9 cellular contexts compared by ENCODE assay signal in the genomic region with DNA sequence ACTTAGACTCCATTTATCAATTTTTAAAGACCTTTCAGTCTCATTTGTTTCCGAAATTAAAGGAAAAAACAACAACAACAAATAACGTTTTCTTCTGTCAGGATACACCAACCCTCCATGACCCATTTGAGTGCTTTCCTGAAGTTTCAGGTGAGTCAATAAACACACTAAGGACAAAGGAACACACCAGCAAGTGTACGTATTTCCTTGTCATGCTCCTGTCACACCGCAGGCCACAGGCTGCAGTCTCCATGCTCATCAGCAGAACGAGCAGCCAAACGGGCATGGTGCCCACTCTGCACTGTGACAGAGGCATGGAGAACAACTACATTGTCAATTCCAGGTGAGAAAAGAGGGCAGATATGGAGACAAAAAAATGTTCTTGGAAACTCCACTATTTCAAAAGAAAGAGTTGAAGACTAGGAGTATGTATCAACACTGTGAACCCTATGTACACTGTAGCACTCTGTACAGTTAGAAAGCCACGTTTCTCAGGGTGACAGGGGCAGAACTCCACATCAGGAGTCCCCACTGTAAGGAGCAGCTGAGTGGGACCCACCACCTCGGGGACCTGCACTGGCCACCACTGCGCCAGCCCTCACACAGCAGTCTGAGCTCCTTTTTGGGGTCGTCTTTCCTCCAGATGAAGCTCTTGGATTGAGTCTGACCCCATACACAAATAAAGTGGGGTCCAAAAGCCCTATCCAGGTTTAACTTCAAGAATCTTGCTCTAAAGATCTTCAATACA. TPM values are rescaled to one million over a fixed set of nuclear protein-coding genes. Genes with fewer than 3 reads are reported as not detected.
DNase-seq lines count a peak whose midpoint lies in the region; ATAC-seq, FAIRE-seq and TF ChIP-seq lines count a peak whose summit lies in the region.
"Had no signal": no experiment of that assay in that cellular context is flagged by ENCODE, and none has a peak within 500 bp of the region (broad histone marks: within the 10 kb centered on the region; RNA-seq: fewer than 3 reads in every experiment).

No MANE protein-coding gene starts in this region.

- H3K27ac ChIP-seq in CD4-positive, CD25-positive, alpha-beta regulatory T cell (ENCODE audit: insufficient read depth, low read length, poor library complexity, severe bottlenecking), result peak overlapping the region; percentile 67
- H3K27ac ChIP-seq in RWPE2 (ENCODE audit: poor library complexity, severe bottlenecking) (peak overlapping the region; percentile 93), endothelial cell of umbilical vein (ENCODE audit: insufficient read depth, low read depth, low read length) (peak overlapping the region; percentile 97)

- no peaks in the 10 kb centered on the region for H3K9me3 Mint-ChIP-seq in CD4-positive, CD25-positive, alpha-beta regulatory T cell
- no peaks in the 10 kb centered on the region for H3K9me3 Mint-ChIP-seq in nephron

- BruUV-seq in endothelial cell of umbilical vein (replicated peaks; lab: Mats Ljungman, UMichigan), result no TSS peak

- peaks cover 26 to 86% (median 64%) of the 10 kb centered on the region in 4 donors for H3K4me1 Mint-ChIP-seq in CD4-positive, CD25-positive, alpha-beta regulatory T cell
- H3K4me1 Mint-ChIP-seq in nephron, result peaks cover 70% of the 10 kb centered on the region

- H3K36me3 ChIP-seq in CD4-positive, CD25-positive, alpha-beta regulatory T cell (ENCODE audit: control insufficient read depth, insufficient read depth, low read length), result peaks cover 8% of the 10 kb centered on the region
- H3K36me3 ChIP-seq in RWPE2 (ENCODE audit: low read depth), result peaks cover 21% of the 10 kb centered on the region
- H3K36me3 ChIP-seq in endothelial cell of umbilical vein (ENCODE audit: control insufficient read depth in 2 of 2, extremely low read depth in 1 of 2, insufficient read depth in 2 of 2, low read length in 2 of 2), result peaks cover 2% of the 10 kb centered on the region in 2 experiments

- H3K9me1 ChIP-seq in endothelial cell of umbilical vein (replicated peaks; ENCODE audit: control insufficient read depth, extremely low read depth, insufficient read depth, low read length), result no peaks in the 10 kb centered on the region

- no peaks in the 10 kb centered on the region for H4K20me1 ChIP-seq in endothelial cell of umbilical vein (replicated peaks; ENCODE audit: control insufficient read depth, extremely low read depth, insufficient read depth, low read length)

- peaks cover 85% of the 10 kb centered on the region for H3K4me1 ChIP-seq in CD4-positive, CD25-positive, alpha-beta regulatory T cell (ENCODE audit: control insufficient read depth, insufficient read depth, low read length, poor library complexity, severe bottlenecking)
- H3K4me1 ChIP-seq in RWPE2 (ENCODE audit: insufficient read depth, poor library complexity, severe bottlenecking) (peaks cover 58% of the 10 kb centered on the region), endothelial cell of umbilical vein (ENCODE audit: control insufficient read depth, extremely low read depth, insufficient read depth, low read length) (peaks cover 77% of the 10 kb centered on the region)

- no peak for DNase-seq in CD4-positive, CD25-positive, alpha-beta regulatory T cell
- no peak for DNase-seq in RWPE2 (ENCODE audit: low spot score)
- peak; percentile 57 for DNase-seq in endothelial cell of umbilical vein (ENCODE audit: low read depth, low spot score)
- no peak for DNase-seq in GM19239 (ENCODE audit: insufficient read length, low spot score)
- no peak for DNase-seq in effector CD8-positive, alpha-beta T cell (lab: John Stamatoyannopoulos, UW)

- TF ChIP-seq CTCF in RWPE2 (IDR thresholded peaks at IDR 0.05; ENCODE audit: poor library complexity, severe bottlenecking) (no peak), endothelial cell of umbilical vein (IDR thresholded peaks at IDR 0.05; ENCODE audit: extremely low read depth in 1 of 2, insufficient read depth in 1 of 2, low read depth in 1 of 2, low read length in 2 of 2) (no peak), nephron (IDR thresholded peaks at IDR 0.05; ENCODE audit: unreplicated experiment in 3 of 3) (no peak)

- no peaks in the 10 kb centered on the region for H3K9me3 ChIP-seq in CD4-positive, CD25-positive, alpha-beta regulatory T cell (ENCODE audit: control insufficient read depth in 2 of 2, low read length in 2 of 2)
- H3K9me3 ChIP-seq in RWPE2 (ENCODE audit: severe bottlenecking) (no peaks in the 10 kb centered on the region), endothelial cell of umbilical vein (replicated peaks; ENCODE audit: control insufficient read depth, insufficient read depth, low read length) (no peaks in the 10 kb centered on the region)

- H3K79me2 ChIP-seq in endothelial cell of umbilical vein (ENCODE audit: control insufficient read depth, insufficient read depth, low read length), result peaks cover 68% of the 10 kb centered on the region

- peak overlapping the region; percentile 86 to 99 (median 94) for H3K4me3 Mint-ChIP-seq in CD4-positive, CD25-positive, alpha-beta regulatory T cell
- peak overlapping the region; percentile 94 to 99 (median 96) for H3K4me3 Mint-ChIP-seq in nephron

- dilution Hi-C loops in endothelial cell of umbilical vein (cut with MboI; ENCODE audit: extremely low pct_ligation_motif_present, low sequenced_read_pairs), result no loop called here

- H3K27ac Mint-ChIP-seq in CD4-positive, CD25-positive, alpha-beta regulatory T cell, result peak overlapping the region; percentile 89 to 95 (median 92)
- peak overlapping the region; percentile 82 to 95 (median 94) for H3K27ac Mint-ChIP-seq in nephron

- CTCF ChIA-PET in endothelial cell of umbilical vein (lab: Charles Lee), result interaction anchor here (0.7 kb wide), 1 partner anchor 61 kb away, joined by 3 read pairs; no protein-coding TSS in a partner anchor

- no peak for TF ChIP-seq POLR2A in endothelial cell of umbilical vein (IDR thresholded peaks at IDR 0.05; ENCODE audit: low read depth, low read length)

- intact Hi-C loops in endothelial cell of umbilical vein (cut with micrococcal nuclease), result loop anchor here (1.0 to 5.0 kb wide), 2 partner anchors 40 to 261 kb away; no protein-coding TSS in a partner anchor

- H3K4me3 ChIP-seq in CD4-positive, CD25-positive, alpha-beta regulatory T cell (ENCODE audit: low read depth, low read length), result peak overlapping the region; percentile 85
- H3K4me3 ChIP-seq in RWPE2 (ENCODE audit: severe bottlenecking), result no peak overlapping the region
- H3K4me3 ChIP-seq in endothelial cell of umbilical vein (replicated peaks in 1 of 3; ENCODE audit: insufficient read depth in 1 of 3, low read depth in 1 of 3, low read length in 3 of 3), result peak overlapping the region in 2 of 3 experiments; percentile 3 to 83

- H3K9ac ChIP-seq in endothelial cell of umbilical vein (replicated peaks; ENCODE audit: extremely low read depth, insufficient read depth, low read length), result peak overlapping the region; percentile 83

- no peaks in the 10 kb centered on the region for H3K27me3 ChIP-seq in CD4-positive, CD25-positive, alpha-beta regulatory T cell (ENCODE audit: control insufficient read depth, insufficient read depth, low read length)
- H3K27me3 ChIP-seq in RWPE2 (ENCODE audit: insufficient read depth, poor library complexity, severe bottlenecking) (no peaks in the 10 kb centered on the region), endothelial cell of umbilical vein (ENCODE audit: control insufficient read depth in 2 of 2, insufficient read depth in 2 of 2, low read length in 2 of 2) (no peaks in the 10 kb centered on the region)

- H3K27me3 Mint-ChIP-seq in CD4-positive, CD25-positive, alpha-beta regulatory T cell, result no peaks in the 10 kb centered on the region
- H3K27me3 Mint-ChIP-seq in nephron (ENCODE audit: low read depth), result peaks cover 17% of the 10 kb centered on the region

- no peaks in the 10 kb centered on the region for H3K36me3 Mint-ChIP-seq in CD4-positive, CD25-positive, alpha-beta regulatory T cell
- H3K36me3 Mint-ChIP-seq in nephron (ENCODE audit: low read depth), result peaks cover 10% of the 10 kb centered on the region

- no peak overlapping the region for H2AFZ ChIP-seq in endothelial cell of umbilical vein (ENCODE audit: low read depth, low read length)

- POLR2A ChIA-PET in endothelial cell of umbilical vein (lab: Charles Lee), result no interaction called here

- peak overlapping the region; percentile 89 for H3K4me2 ChIP-seq in endothelial cell of umbilical vein (ENCODE audit: insufficient read depth, low read length)

- no peak for ATAC-seq in CD4-positive, CD25-positive, alpha-beta regulatory T cell (ENCODE audit: low read depth in 2 of 2)
- no peak for ATAC-seq in RWPE2 (ENCODE audit: low read depth)
- ATAC-seq in HG02938 (IDR thresholded peaks at IDR 0.05; ENCODE audit: unreplicated experiment), result no peak
- ATAC-seq in GM21576 (IDR thresholded peaks at IDR 0.05; ENCODE audit: unreplicated experiment), result no peak

- FAIRE-seq in endothelial cell of umbilical vein (lab: Jason Lieb, UNC) (no peak), GM19239 (lab: Jason Lieb, UNC) (no peak)
- FAIRE-seq: GM18507 had no signal

RNA-seq across cellular contexts. Expression of gene PTTG1IP, which starts 2.6 kb away (rescaled TPM):
- 98.3 TPM for total RNA-seq in CD4-positive, CD25-positive, alpha-beta regulatory T cell
- 100 to 1,000 TPM in 1 of 4 donors, 10 to 100 TPM in 3; 78.5 to 100 (median 95.1) TPM for polyA plus RNA-seq in CD4-positive, CD25-positive, alpha-beta regulatory T cell
- total RNA-seq in endothelial cell of umbilical vein, result 406 and 415 TPM in 2 replicates
- 313 and 342 TPM in 2 replicates for polyA plus RNA-seq in endothelial cell of umbilical vein
- polyA plus RNA-seq in endothelial cell of umbilical vein (2011; cell fraction: cytosol; rRNA removed), result 289 and 309 TPM in 2 replicates
- polyA plus RNA-seq in endothelial cell of umbilical vein (2011; cell fraction: nucleus; rRNA removed), result 194 and 204 TPM in 2 replicates
- polyA plus RNA-seq in endothelial cell of umbilical vein (2012), result 314 and 368 TPM in 2 replicates
- polyA minus RNA-seq in endothelial cell of umbilical vein, result 267 and 299 TPM in 2 replicates
- polyA minus RNA-seq in endothelial cell of umbilical vein (2011; cell fraction: cytosol; rRNA and poly(A)+ RNA removed), result 103 TPM
- polyA minus RNA-seq in endothelial cell of umbilical vein (2011; cell fraction: nucleus; rRNA and poly(A)+ RNA removed), result 77.5 and 96.0 TPM in 2 replicates

RNA-seq across cellular contexts. Expression of gene ITGB2, which starts 49.8 kb away (rescaled TPM):
- total RNA-seq in CD4-positive, CD25-positive, alpha-beta regulatory T cell, result 411 TPM
- polyA plus RNA-seq in CD4-positive, CD25-positive, alpha-beta regulatory T cell, result 100 to 1,000 TPM; 415 to 519 (median 446) TPM
- 0.65 and 0.91 TPM in 2 replicates for total RNA-seq in endothelial cell of umbilical vein
- polyA plus RNA-seq in endothelial cell of umbilical vein, result 0.39 and 0.59 TPM in 2 replicates
- polyA plus RNA-seq in endothelial cell of umbilical vein (2011; cell fraction: cytosol; rRNA removed), result 0.26 and 0.87 TPM in 2 replicates
- polyA plus RNA-seq in endothelial cell of umbilical vein (2011; cell fraction: nucleus; rRNA removed), result 0.30 and 0.48 TPM in 2 replicates
- polyA plus RNA-seq in endothelial cell of umbilical vein (2012), result 0.94 and 1.9 TPM in 2 replicates
- polyA minus RNA-seq in endothelial cell of umbilical vein, result 0.19 TPM in 1 of 2 replicates, not detected in the other
- polyA minus RNA-seq in endothelial cell of umbilical vein (2011; cell fraction: cytosol; rRNA and poly(A)+ RNA removed), result 0.72 TPM
- polyA minus RNA-seq in endothelial cell of umbilical vein (2011; cell fraction: nucleus; rRNA and poly(A)+ RNA removed), result 0.58 TPM in 1 of 2 replicates, not detected in the other

RNA-seq across cellular contexts. Expression of gene SUMO3, which starts 53.1 kb away (rescaled TPM):
- total RNA-seq in CD4-positive, CD25-positive, alpha-beta regulatory T cell, result 65.8 TPM
- 10 to 100 TPM; 76.3 to 88.9 (median 80.2) TPM for polyA plus RNA-seq in CD4-positive, CD25-positive, alpha-beta regulatory T cell
- total RNA-seq in endothelial cell of umbilical vein, result 99.7 and 102 TPM in 2 replicates
- polyA plus RNA-seq in endothelial cell of umbilical vein, result 109 and 123 TPM in 2 replicates
- 115 and 130 TPM in 2 replicates for polyA plus RNA-seq in endothelial cell of umbilical vein (2011; cell fraction: cytosol; rRNA removed)
- polyA plus RNA-seq in endothelial cell of umbilical vein (2011; cell fraction: nucleus; rRNA removed), result 46.3 and 55.9 TPM in 2 replicates
- 107 and 137 TPM in 2 replicates for polyA plus RNA-seq in endothelial cell of umbilical vein (2012)
- polyA minus RNA-seq in endothelial cell of umbilical vein, result 79.8 and 101 TPM in 2 replicates
- 50.6 TPM for polyA minus RNA-seq in endothelial cell of umbilical vein (2011; cell fraction: cytosol; rRNA and poly(A)+ RNA removed)
- polyA minus RNA-seq in endothelial cell of umbilical vein (2011; cell fraction: nucleus; rRNA and poly(A)+ RNA removed), result 21.6 and 22.3 TPM in 2 replicates

Comparison
In these comparisons a context has a peak if more than half of its experiments do, and no peak if none do; other contexts are left out.
1. RNA of gene ITGB2, which starts 49.8 kb away (total RNA-seq): 411 TPM in CD4-positive, CD25-positive, alpha-beta regulatory T cell (single experiment); 0.65 to 0.91 TPM in endothelial cell of umbilical vein; every median in the first group is over 100 times any median in the second.
2. Peak in every context shown above with its lines, with median percentiles within 50 percentile points of each other: H3K27ac ChIP-seq.